In the genomic region with DNA sequence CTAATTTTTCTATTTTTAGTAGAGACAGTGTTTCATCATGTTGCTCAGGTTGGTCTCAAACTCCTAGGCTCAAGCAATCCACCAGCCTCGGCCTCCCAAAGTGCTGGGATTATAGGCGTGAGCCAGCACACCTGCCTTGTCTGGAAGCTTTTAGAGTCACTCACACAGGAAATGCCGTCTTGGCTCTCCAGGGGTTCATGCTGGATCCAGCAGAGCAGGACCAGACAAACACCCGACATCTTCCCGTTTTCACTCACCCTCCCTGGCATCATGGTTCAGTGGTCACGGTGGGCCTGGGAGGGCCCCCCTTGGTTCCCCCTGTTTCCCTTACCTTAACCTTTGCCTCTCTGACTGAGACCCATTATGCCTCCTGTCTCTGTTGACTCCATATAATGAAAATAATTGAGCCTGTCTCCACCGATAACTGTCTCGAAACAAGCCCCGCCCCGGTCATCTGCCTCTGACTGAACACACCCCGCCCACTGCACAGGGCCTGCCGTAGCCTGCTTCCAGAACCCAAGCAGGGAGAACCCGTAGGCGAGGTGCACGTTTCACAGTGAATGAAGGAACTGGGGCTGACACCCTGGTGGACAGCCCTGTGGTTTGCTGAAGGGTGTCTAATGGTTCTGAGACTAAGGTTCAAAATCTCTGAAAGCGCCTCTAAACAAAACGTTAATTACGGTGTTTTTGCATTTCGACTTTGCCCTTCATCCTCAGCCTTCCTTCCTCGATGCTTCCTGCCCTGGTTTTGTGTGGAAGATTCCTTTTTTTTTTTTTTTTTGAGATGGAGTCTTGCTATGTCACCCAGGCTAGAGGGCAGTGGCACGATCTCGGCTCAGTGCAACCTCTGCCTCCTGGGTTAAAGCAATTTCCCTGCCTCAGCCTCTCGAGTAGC, we compare ENCODE assay signal across 1 cellular context.
TF ChIP-seq lines count a peak whose summit lies in the region.

No MANE protein-coding gene starts in this region.

TF ChIP-seq in GM12878, 131 proteins besides CTCF, POLR2A, EP300 and RAD21:
- peak; percentile 43 to 73; a peak in 2 of 4 replicates for TF ChIP-seq BHLHE40 (IDR thresholded peaks at IDR 0.05; ENCODE audit: borderline replicate concordance in 1 of 2, low read depth in 2 of 2, low read length in 1 of 2)
- TF ChIP-seq, protein P1, sequence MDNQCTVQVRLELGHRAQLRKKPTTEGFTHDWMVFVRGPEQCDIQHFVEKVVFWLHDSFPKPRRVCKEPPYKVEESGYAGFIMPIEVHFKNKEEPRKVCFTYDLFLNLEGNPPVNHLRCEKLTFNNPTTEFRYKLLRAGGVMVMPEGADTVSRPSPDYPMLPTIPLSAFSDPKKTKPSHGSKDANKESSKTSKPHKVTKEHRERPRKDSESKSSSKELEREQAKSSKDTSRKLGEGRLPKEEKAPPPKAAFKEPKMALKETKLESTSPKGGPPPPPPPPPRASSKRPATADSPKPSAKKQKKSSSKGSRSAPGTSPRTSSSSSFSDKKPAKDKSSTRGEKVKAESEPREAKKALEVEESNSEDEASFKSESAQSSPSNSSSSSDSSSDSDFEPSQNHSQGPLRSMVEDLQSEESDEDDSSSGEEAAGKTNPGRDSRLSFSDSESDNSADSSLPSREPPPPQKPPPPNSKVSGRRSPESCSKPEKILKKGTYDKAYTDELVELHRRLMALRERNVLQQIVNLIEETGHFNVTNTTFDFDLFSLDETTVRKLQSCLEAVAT (IDR thresholded peaks at IDR 0.05): peak; percentile 83
- TF ChIP-seq, protein P2, sequence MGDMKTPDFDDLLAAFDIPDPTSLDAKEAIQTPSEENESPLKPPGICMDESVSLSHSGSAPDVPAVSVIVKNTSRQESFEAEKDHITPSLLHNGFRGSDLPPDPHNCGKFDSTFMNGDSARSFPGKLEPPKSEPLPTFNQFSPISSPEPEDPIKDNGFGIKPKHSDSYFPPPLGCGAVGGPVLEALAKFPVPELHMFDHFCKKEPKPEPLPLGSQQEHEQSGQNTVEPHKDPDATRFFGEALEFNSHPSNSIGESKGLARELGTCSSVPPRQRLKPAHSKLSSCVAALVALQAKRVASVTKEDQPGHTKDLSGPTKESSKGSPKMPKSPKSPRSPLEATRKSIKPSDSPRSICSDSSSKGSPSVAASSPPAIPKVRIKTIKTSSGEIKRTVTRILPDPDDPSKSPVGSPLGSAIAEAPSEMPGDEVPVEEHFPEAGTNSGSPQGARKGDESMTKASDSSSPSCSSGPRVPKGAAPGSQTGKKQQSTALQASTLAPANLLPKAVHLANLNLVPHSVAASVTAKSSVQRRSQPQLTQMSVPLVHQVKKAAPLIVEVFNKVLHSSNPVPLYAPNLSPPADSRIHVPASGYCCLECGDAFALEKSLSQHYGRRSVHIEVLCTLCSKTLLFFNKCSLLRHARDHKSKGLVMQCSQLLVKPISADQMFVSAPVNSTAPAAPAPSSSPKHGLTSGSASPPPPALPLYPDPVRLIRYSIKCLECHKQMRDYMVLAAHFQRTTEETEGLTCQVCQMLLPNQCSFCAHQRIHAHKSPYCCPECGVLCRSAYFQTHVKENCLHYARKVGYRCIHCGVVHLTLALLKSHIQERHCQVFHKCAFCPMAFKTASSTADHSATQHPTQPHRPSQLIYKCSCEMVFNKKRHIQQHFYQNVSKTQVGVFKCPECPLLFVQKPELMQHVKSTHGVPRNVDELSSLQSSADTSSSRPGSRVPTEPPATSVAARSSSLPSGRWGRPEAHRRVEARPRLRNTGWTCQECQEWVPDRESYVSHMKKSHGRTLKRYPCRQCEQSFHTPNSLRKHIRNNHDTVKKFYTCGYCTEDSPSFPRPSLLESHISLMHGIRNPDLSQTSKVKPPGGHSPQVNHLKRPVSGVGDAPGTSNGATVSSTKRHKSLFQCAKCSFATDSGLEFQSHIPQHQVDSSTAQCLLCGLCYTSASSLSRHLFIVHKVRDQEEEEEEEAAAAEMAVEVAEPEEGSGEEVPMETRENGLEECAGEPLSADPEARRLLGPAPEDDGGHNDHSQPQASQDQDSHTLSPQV (IDR thresholded peaks at IDR 0.05): no peak
